12 cellular contexts compared by ENCODE assay signal in the genomic region with DNA sequence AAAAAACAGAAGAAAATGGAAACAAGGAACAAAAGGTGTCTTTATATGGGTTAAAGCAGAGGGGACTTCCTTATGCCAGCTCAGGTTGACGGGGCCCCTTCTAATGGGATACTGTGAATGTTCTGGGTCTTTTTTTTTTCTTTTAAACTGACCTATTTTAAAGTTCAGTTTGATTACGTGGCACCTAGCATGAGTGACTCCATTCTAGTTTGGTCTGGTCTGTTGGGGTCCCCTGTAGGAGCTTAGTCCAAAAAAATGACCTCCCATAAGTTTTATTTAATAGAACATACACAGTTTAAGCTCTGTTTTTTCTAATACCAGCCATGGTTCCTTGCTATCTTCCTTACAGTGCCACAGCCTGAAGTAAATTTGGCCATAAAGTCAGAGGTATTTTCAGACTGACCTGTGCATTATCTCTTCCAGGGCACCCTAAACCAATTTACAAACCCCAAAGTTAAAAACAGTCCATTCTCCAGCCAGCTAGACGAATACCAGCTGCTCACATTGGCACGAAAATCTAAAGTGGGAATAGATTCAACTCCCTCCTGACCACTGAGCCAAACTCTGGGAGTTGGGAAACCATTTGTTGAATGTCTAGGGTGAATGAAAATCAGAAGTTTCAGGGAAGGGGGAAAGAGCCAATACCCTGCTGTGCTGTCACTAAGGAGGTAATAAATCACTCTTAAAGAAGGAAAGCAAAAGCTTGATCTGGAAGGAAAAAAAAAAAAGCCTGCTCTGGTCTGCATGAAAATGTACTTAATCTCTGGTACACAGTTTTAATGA. TPM values are rescaled to one million over a fixed set of nuclear protein-coding genes. Genes with fewer than 3 reads are reported as not detected.
DNase-seq lines count a peak whose midpoint lies in the region; ATAC-seq and TF ChIP-seq lines count a peak whose summit lies in the region.
"Had no signal": no experiment of that assay in that cellular context is flagged by ENCODE, and none has a peak within 500 bp of the region (broad histone marks: within the 10 kb centered on the region; RNA-seq: fewer than 3 reads in every experiment).

No MANE protein-coding gene starts in this region.

- H3K9me3 ChIP-seq in adipocyte (ENCODE audit: control insufficient read depth, low read length) (no peaks in the 10 kb centered on the region), sigmoid colon (no peaks in the 10 kb centered on the region)
- H3K9me3 ChIP-seq: Caco-2 had no signal

- peak; percentile 18 to 64 for ATAC-seq in left cardiac atrium

- peaks cover 40% of the 10 kb centered on the region for H3K4me1 ChIP-seq in adipocyte (ENCODE audit: control insufficient read depth, insufficient read depth, low read length)
- H3K4me1 ChIP-seq in sigmoid colon: peaks cover 0 to 37% (median 33%) of the 10 kb centered on the region in 4 donors

- H3K4me3 ChIP-seq in adipocyte (ENCODE audit: low read length): no peak overlapping the region
- H3K4me3 ChIP-seq in sigmoid colon: no peak overlapping the region

- peak overlapping the region; percentile 81 to 88 (median 84) for H3K27ac ChIP-seq in sigmoid colon
- H3K27ac ChIP-seq: VCaP had no signal

- no peak for TF ChIP-seq EP300 in sigmoid colon (IDR thresholded peaks at IDR 0.05)

- in situ Hi-C loops in G401 (cut with HindIII; ENCODE audit: low sequenced_read_pairs): no loop called here

- intact Hi-C loops in left cardiac atrium (cut with DNase I): no loop called here
- intact Hi-C loops in sigmoid colon (cut with DNase I): no loop called here

- no peak overlapping the region for H3K9ac ChIP-seq in adipocyte (ENCODE audit: low read length)

- peaks cover 13% of the 10 kb centered on the region for H3K36me3 ChIP-seq in adipocyte (ENCODE audit: control insufficient read depth, insufficient read depth, low read length, severe bottlenecking)
- peaks cover 0 to 17% (median 0%) of the 10 kb centered on the region in 4 donors for H3K36me3 ChIP-seq in sigmoid colon

- no peaks in the 10 kb centered on the region for H3K27me3 ChIP-seq in adipocyte (replicated peaks; ENCODE audit: control insufficient read depth, insufficient read depth, low read length)
- H3K27me3 ChIP-seq in sigmoid colon: no peaks in the 10 kb centered on the region

- 75 to 80% methylated on average over 4 of the region's 4 CpGs for WGBS in sigmoid colon, 2 donors

- peak; percentile 68 for DNase-seq in G401 (ENCODE audit: low spot score)
- peak; percentile 67 for DNase-seq in adipocyte (ENCODE audit: low read depth)
- DNase-seq in left cardiac atrium: no peak
- no peak for DNase-seq in sigmoid colon
- no peak for DNase-seq in NCI-H1048 (lab: John Stamatoyannopoulos, UW)
- DNase-seq in NCI-H524 (lab: John Stamatoyannopoulos, UW): no peak
- DNase-seq in GOT3 (lab: John Stamatoyannopoulos, UW): no peak
- DNase-seq in NCI-H510A (lab: John Stamatoyannopoulos, UW): no peak
- DNase-seq: activated naive CD4-positive, alpha-beta T cell; Caco-2 had no signal

- TF ChIP-seq CTCF in sigmoid colon (IDR thresholded peaks at IDR 0.05): no peak

- TF ChIP-seq POLR2A in sigmoid colon (IDR thresholded peaks at IDR 0.05): no peak

RNA-seq across cellular contexts. Expression of a gene that starts 42.4 kb away (rescaled TPM):
- total RNA-seq in G401 (2014; rRNA removed; shearing (Covaris generic)): not detected in 2 replicates
- total RNA-seq in left cardiac atrium: not detected
- 1 to 10 TPM in 1 of 4 donors, under 1 TPM in 1, not detected in 2; 0.82 to 2.1 TPM for total RNA-seq in sigmoid colon
- 1 to 10 TPM in 1 of 3 donors, under 1 TPM in 1, not detected in 1; 0.28 to 2.4 TPM for polyA plus RNA-seq in sigmoid colon
- total RNA-seq: Caco-2, mononuclear cell had no signal

Comparison
In these comparisons a context has a peak if more than half of its experiments do, and no peak if none do; other contexts are left out.
1. DNase-seq: peak in G401 (single experiment) and adipocyte (single experiment); none in left cardiac atrium (single experiment), sigmoid colon (single experiment), NCI-H1048 (single experiment), NCI-H524 (0 of 2), GOT3 (single experiment) and NCI-H510A (single experiment).